ENCODE assay signal across 10 cellular contexts in genomic region chr2:86673011-86673410, GRCh38.
"Had no signal": no experiment of that assay in that cellular context is flagged by ENCODE, and none has a peak within 500 bp of the region (broad histone marks: within the 10 kb centered on the region; RNA-seq: fewer than 3 reads in every experiment).

No MANE protein-coding gene starts in this region.

- H2AFZ ChIP-seq: GM23248 had no signal

- DNase-seq: GM23248, GOT3, H7, HFFc6, IMR-90, KG1 had no signal

- H3K9me3 ChIP-seq: HAP-1 had no signal

- ATAC-seq: HCT116, K562 had no signal

- H3K36me3 ChIP-seq: HAP-1 had no signal

- H3K27ac ChIP-seq: GM23248, HL-60 had no signal

- H3K4me3 Mint-ChIP-seq: HFFc6 had no signal

- H3K4me3 ChIP-seq: GM23248, HAP-1, K562 had no signal

- H3K4me1 ChIP-seq: HAP-1 had no signal

- H3K27ac Mint-ChIP-seq: HFFc6 had no signal
